ENCODE assay signal across 8 cellular contexts in genomic region chr5:151157426-151158286, GRCh38. TPM values are rescaled to one million over a fixed set of nuclear protein-coding genes. Genes with fewer than 3 reads are reported as not detected.
DNase-seq lines count a peak whose midpoint lies in the region; ATAC-seq and TF ChIP-seq lines count a peak whose summit lies in the region.

TSS of gene ANXA6 (minus strand) at chr5:151157779. CDS start at chr5:151147901, 9,878 bp downstream.

- DNase-seq in DMS 273 (lab: John Stamatoyannopoulos, UW; ENCODE audit: unreplicated experiment) (peak; percentile 93), SK-N-DZ (ENCODE audit: low spot score) (peak; percentile 74), head of caudate nucleus (peak; percentile 70 to 95 (median 88)), omental fat pad (ENCODE audit: low spot score) (peak; percentile 36), transverse colon (peak; percentile 81)
- peak; percentile 80 for DNase-seq in activated naive CD8-positive, alpha-beta T cell treated with anti-CD3 and anti-CD28 coated beads, Interleukin-2, amount 10 ng/mL, durations not matched to agents 7 days and 5 days

- peak within 1 kb of the TSS; percentile 95 for H3K27ac Mint-ChIP-seq in activated naive CD8-positive, alpha-beta T cell treated with anti-CD3 and anti-CD28 coated beads, Interleukin-2, amount 10 ng/mL, durations not matched to agents 7 days and 5 days

- H3K4me1 Mint-ChIP-seq in activated naive CD8-positive, alpha-beta T cell treated with anti-CD3 and anti-CD28 coated beads, Interleukin-2, amount 10 ng/mL, durations not matched to agents 7 days and 5 days = peaks cover 44% of the 10 kb centered on the region

- peaks cover 2% of the 10 kb centered on the region for H3K27me3 Mint-ChIP-seq in activated naive CD8-positive, alpha-beta T cell treated with anti-CD3 and anti-CD28 coated beads, Interleukin-2, amount 10 ng/mL, durations not matched to agents 7 days and 5 days

- POLR2A ChIA-PET in activated naive CD8-positive, alpha-beta T cell treated with anti-CD3 and anti-CD28 coated beads, Interleukin-2, amount 10 ng/mL, durations not matched to agents 7 days and 5 days (lab: Charles Lee) = interaction anchor here (0.6 to 3.2 kb wide), 12 partner anchors 13 to 456 kb away, joined by 3 to 29 read pairs (median 4); partner anchors contain the start of genes CCDC69 and IRGM

- peaks cover 11% of the 10 kb centered on the region; the same call in 1 of the 2 replicates for H3K4me1 ChIP-seq in HUES64 (ENCODE audit: insufficient read depth, low read length)
- peaks cover 19 to 51% (median 30%) of the 10 kb centered on the region in 4 donors for H3K4me1 ChIP-seq in transverse colon

- H3K9me3 ChIP-seq in HUES64 (ENCODE audit: insufficient read depth, low read depth, low read length) (no peaks in the 10 kb centered on the region), transverse colon (no peaks in the 10 kb centered on the region)

- H3K27me3 ChIP-seq in HUES64 (ENCODE audit: insufficient read depth, low read length) (peaks cover 4% of the 10 kb centered on the region; the same call in 1 of the 2 replicates), transverse colon (peaks cover 13% of the 10 kb centered on the region)

- TF ChIP-seq POLR2A in transverse colon (IDR thresholded peaks at IDR 0.05) = peak; percentile 52

- no peaks in the 10 kb centered on the region for H3K9me3 Mint-ChIP-seq in activated naive CD8-positive, alpha-beta T cell treated with anti-CD3 and anti-CD28 coated beads, Interleukin-2, amount 10 ng/mL, durations not matched to agents 7 days and 5 days

- H3K4me3 Mint-ChIP-seq in activated naive CD8-positive, alpha-beta T cell treated with anti-CD3 and anti-CD28 coated beads, Interleukin-2, amount 10 ng/mL, durations not matched to agents 7 days and 5 days = peak within 1 kb of the TSS; percentile 97

- peak within 1 kb of the TSS; percentile 85 for H3K9ac ChIP-seq in HUES64 (ENCODE audit: low read depth, low read length)

- H3K4me3 ChIP-seq in HUES64 (ENCODE audit: low read length) (peak within 1 kb of the TSS; percentile 80), transverse colon (peak within 1 kb of the TSS; percentile 39 to 77 (median 64))

- TF ChIP-seq CTCF in omental fat pad (IDR thresholded peaks at IDR 0.05) (no peak), transverse colon (IDR thresholded peaks at IDR 0.05) (no peak)

- H3K36me3 Mint-ChIP-seq in activated naive CD8-positive, alpha-beta T cell treated with anti-CD3 and anti-CD28 coated beads, Interleukin-2, amount 10 ng/mL, durations not matched to agents 7 days and 5 days = peaks cover 18% of the 10 kb centered on the region

- intact Hi-C loops in head of caudate nucleus (cut with DNase I) (no loop called here), transverse colon (cut with DNase I; ENCODE audit: low total_unique reads) (no loop called here)

- in situ Hi-C loops in transverse colon (cut with MboI; ENCODE audit: low pct_ligation_motif_present in 1 of 4, low pct_unique_long_range_greater_than_20kb in 1 of 4, low sequenced_read_pairs in 3 of 4) = no loop called here

- TF ChIP-seq EP300 in transverse colon (IDR thresholded peaks at IDR 0.05; ENCODE audit: low read depth) = no peak

- ATAC-seq in GM21423 (IDR thresholded peaks at IDR 0.05; ENCODE audit: unreplicated experiment) (peak; percentile 47), omental fat pad (ENCODE audit: low FRiP score) (peak; percentile 94)
- ATAC-seq in activated naive CD8-positive, alpha-beta T cell treated with anti-CD3 and anti-CD28 coated beads, Interleukin-2, amount 10 ng/mL, durations not matched to agents 7 days and 5 days (ENCODE audit: low read depth) = peak; percentile 66

- H3K27ac ChIP-seq in HUES64 (ENCODE audit: low read depth, low read length) (peak within 1 kb of the TSS; percentile 33), transverse colon (peak within 1 kb of the TSS; percentile 86 to 90 (median 88))

- no peaks in the 10 kb centered on the region for H3K36me3 ChIP-seq in HUES64 (ENCODE audit: insufficient read depth, low read length)
- H3K36me3 ChIP-seq in transverse colon = no peaks in the 10 kb centered on the region

- 2% methylated on average over 60 of the region's 60 CpGs for WGBS in HUES64
- 6 to 29% methylated on average over 3 to 15 of the region's 60 CpGs for WGBS in transverse colon (ENCODE audit: low coverage in 1 of 2), 2 donors

RNA-seq across cellular contexts. Expression of gene ANXA6, which starts in this region (rescaled TPM):
- polyA plus RNA-seq in HUES64 (2013, experiment 1 of 2) = 78.3 TPM
- polyA plus RNA-seq in HUES64 (2013, experiment 2 of 2) = 90.0 TPM
- polyA plus RNA-seq in SK-N-DZ (2014; cell fraction: cytosol; rRNA removed) = 82.5 and 86.8 TPM in 2 replicates
- 62.4 and 66.7 TPM in 2 replicates for polyA plus RNA-seq in SK-N-DZ (2014; cell fraction: nucleus; rRNA removed)
- 100 to 1,000 TPM; 518 to 538 TPM for total RNA-seq in activated naive CD8-positive, alpha-beta T cell treated with anti-CD3 and anti-CD28 coated beads, Interleukin-2, amount 10 ng/mL, durations not matched to agents 7 days and 5 days
- total RNA-seq in omental fat pad (100 to 1,000 TPM; 216 to 505 (median 379) TPM), transverse colon (10 to 100 TPM; 19.1 to 79.0 (median 55.3) TPM)

Comparison
In these comparisons a context has a peak if more than half of its experiments do, and no peak if none do; other contexts are left out.
1. Peak in every context shown above with its lines: DNase-seq, ATAC-seq, H3K4me3 ChIP-seq and H3K27ac ChIP-seq.
2. DNase-seq: peak in every context shown above with its lines; median percentile 93 in DMS 273; 88 in head of caudate nucleus; 81 in transverse colon; 80 in activated naive CD8-positive, alpha-beta T cell treated with anti-CD3 and anti-CD28 coated beads, Interleukin-2, amount 10 ng/mL, durations not matched to agents 7 days and 5 days; 74 in SK-N-DZ; 36 in omental fat pad.